9 cellular contexts compared by ENCODE assay signal in the genomic region with DNA sequence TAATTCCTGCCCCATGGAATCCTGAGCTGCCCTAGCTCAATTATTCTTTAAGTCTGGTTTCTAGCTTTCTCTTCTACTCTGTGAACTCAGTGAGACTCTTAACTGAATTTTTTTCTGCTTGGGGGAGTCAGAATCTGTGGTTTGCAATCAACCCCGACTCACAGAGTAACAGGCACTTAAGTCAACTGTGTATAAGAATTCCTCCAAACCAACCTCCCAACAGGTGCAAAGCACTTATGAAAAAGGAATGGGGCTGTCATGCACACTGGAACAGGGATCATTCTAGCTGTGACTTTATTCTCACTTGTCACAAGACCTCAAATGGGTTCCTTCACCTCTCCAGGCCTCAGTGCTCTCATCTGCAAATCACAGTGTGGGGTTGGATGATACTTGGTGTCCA.
"Had no signal": no experiment of that assay in that cellular context is flagged by ENCODE, and none has a peak within 500 bp of the region (broad histone marks: within the 10 kb centered on the region; RNA-seq: fewer than 3 reads in every experiment).

No MANE protein-coding gene starts in this region.

- H3K36me3 ChIP-seq: HAP-1 had no signal

- H3K27ac Mint-ChIP-seq: HFFc6, IgD-negative memory B cell had no signal

- DNase-seq: GM23248, H7, HFFc6, KBM-7 had no signal

- ATAC-seq: HCT116, HepG2 had no signal

- H3K9me3 ChIP-seq: HAP-1 had no signal

- H3K9me3 Mint-ChIP-seq: HFFc6, IgD-negative memory B cell had no signal

- H3K36me3 Mint-ChIP-seq: IgD-negative memory B cell had no signal

- H3K27ac ChIP-seq: GM23248, HL-60 had no signal

- H3K4me3 ChIP-seq: GM23248, HAP-1 had no signal

- H3K4me1 ChIP-seq: HAP-1 had no signal

- H3K4me3 Mint-ChIP-seq: HFFc6, IgD-negative memory B cell had no signal
